In genomic region chr10:120632047-120632446, GRCh38 we compare ENCODE assay signal across 26 cellular contexts.
"Had no signal": no experiment of that assay in that cellular context is flagged by ENCODE, and none has a peak within 500 bp of the region (broad histone marks: within the 10 kb centered on the region; RNA-seq: fewer than 3 reads in every experiment).

No MANE protein-coding gene starts in this region.

- H3K36me3 Mint-ChIP-seq: mesothelial cell of epicardium; naive B cell; neural progenitor cell; stimulated activated naive B cell treated with anti-CD40 and anti-IgM and Interleukin-4, amounts not matched to agents 10 μg/mL and 1 μg/mL and 100 μg/mL, for 72 hours had no signal

- H3K4me2 ChIP-seq: neural progenitor cell had no signal

- H3K4me3 ChIP-seq: dorsolateral prefrontal cortex, esophagus muscularis mucosa, heart right ventricle, left lung, mucosa of descending colon, neural progenitor cell, prostate gland, right lobe of liver, thoracic aorta, tibial nerve, upper lobe of left lung, uterus had no signal

- H3K4me3 Mint-ChIP-seq: mesothelial cell of epicardium; naive B cell; nephron; neural progenitor cell; stimulated activated naive B cell treated with anti-CD40 and anti-IgM and Interleukin-4, amounts not matched to agents 10 μg/mL and 1 μg/mL and 100 μg/mL, for 72 hours; stimulated activated naive CD8-positive, alpha-beta T cell treated with anti-CD3 and anti-CD28 coated beads, Interleukin-15, Interleukin-2, amounts not matched to agents 100 ng/mL and 50 ng/mL, for 24 hours had no signal

- H2AFZ ChIP-seq: neural progenitor cell had no signal

- H3K4me1 Mint-ChIP-seq: mesothelial cell of epicardium; naive B cell; nephron; neural progenitor cell; stimulated activated naive B cell treated with anti-CD40 and anti-IgM and Interleukin-4, amounts not matched to agents 10 μg/mL and 1 μg/mL and 100 μg/mL, for 72 hours had no signal

- DNase-seq: dorsolateral prefrontal cortex; effector CD4-positive, alpha-beta T cell; foreskin melanocyte; glutamatergic neuron; heart right ventricle; hippocampal formation; left cardiac atrium; left lung; mesenchymal stem cell; mucosa of descending colon; naive B cell; right lobe of liver; small intestine; stimulated activated CD4-positive, alpha-beta T cell treated with anti-CD3 and anti-CD28 coated beads, Interleukin-15, amount 100 ng/mL, for 24 hours; stimulated activated CD4-positive, alpha-beta T cell treated with anti-CD3 and anti-CD28 coated beads, Interleukin-2, amount 100 ng/mL, for 48 hours; stimulated activated naive B cell treated with anti-CD40 and anti-IgM and Interleukin-4, amounts not matched to agents 10 μg/mL and 1 μg/mL and 100 μg/mL, for 72 hours; upper lobe of left lung; uterus had no signal

- H3K27ac ChIP-seq: dorsolateral prefrontal cortex, esophagus muscularis mucosa, heart right ventricle, left lung, neural progenitor cell, prostate gland, right lobe of liver, thoracic aorta, tibial nerve, upper lobe of left lung, uterus had no signal

- H3K27ac Mint-ChIP-seq: mesothelial cell of epicardium; naive B cell; nephron; neural progenitor cell; stimulated activated naive B cell treated with anti-CD40 and anti-IgM and Interleukin-4, amounts not matched to agents 10 μg/mL and 1 μg/mL and 100 μg/mL, for 72 hours; stimulated activated naive CD8-positive, alpha-beta T cell treated with anti-CD3 and anti-CD28 coated beads, Interleukin-15, Interleukin-2, amounts not matched to agents 100 ng/mL and 50 ng/mL, for 24 hours had no signal

- ATAC-seq: heart right ventricle; left cardiac atrium; left lung; mucosa of descending colon; right lobe of liver; stimulated activated naive B cell treated with anti-CD40 and anti-IgM and Interleukin-4, amounts not matched to agents 10 μg/mL and 1 μg/mL and 100 μg/mL, for 72 hours had no signal

- H3K4me1 ChIP-seq: esophagus muscularis mucosa, heart right ventricle, left lung, neural progenitor cell, prostate gland, right lobe of liver, tibial nerve, upper lobe of left lung, uterus had no signal

- H3K36me3 ChIP-seq: esophagus muscularis mucosa, heart right ventricle, left lung, neural progenitor cell, prostate gland, right lobe of liver, thoracic aorta, tibial nerve, upper lobe of left lung, uterus had no signal

- H3K27me3 ChIP-seq: left lung, neural progenitor cell, right lobe of liver, tibial nerve, upper lobe of left lung, uterus had no signal

- H3K9me3 Mint-ChIP-seq: neural progenitor cell had no signal
